8 cellular contexts compared by ENCODE assay signal in genomic region chr14:103103461-103104388, GRCh38. TPM values are rescaled to one million over a fixed set of nuclear protein-coding genes. Genes with fewer than 3 reads are reported as not detected.
A peak's percentile ranks its signal among the peaks of the same experiment; 100 is the strongest.
DNase-seq lines count a peak whose midpoint lies in the region; ATAC-seq, FAIRE-seq and TF ChIP-seq lines count a peak whose summit lies in the region.

No MANE protein-coding gene starts in this region.

- H3K27ac Mint-ChIP-seq in endothelial cell (ENCODE audit: unreplicated experiment): no peak overlapping the region

- no peaks in the 10 kb centered on the region for H3K9me3 Mint-ChIP-seq in endothelial cell (ENCODE audit: unreplicated experiment)

- peak; percentile 58 for ATAC-seq in HepG2

- peak overlapping the region; percentile 76 for H3K27ac ChIP-seq in HepG2 (ENCODE audit: extremely low read length, insufficient read depth, low read length)

- no peak overlapping the region for H2AFZ ChIP-seq in HepG2 (ENCODE audit: low read length)

- peak in 1 of 2 experiments; percentile 50; a peak in 1 of 4 replicates for TF ChIP-seq POLR2A in HepG2 (IDR thresholded peaks at IDR 0.05; ENCODE audit: insufficient read depth in 1 of 2, low read depth in 2 of 2, low read length in 2 of 2)

- H3K4me3 Mint-ChIP-seq in endothelial cell (ENCODE audit: unreplicated experiment): no peak overlapping the region

- peaks cover 87% of the 10 kb centered on the region for H3K4me1 ChIP-seq in HepG2 (ENCODE audit: insufficient read depth, low read length)

- H3K9ac ChIP-seq in HepG2 (ENCODE audit: insufficient read depth, low read depth, low read length): peak overlapping the region; percentile 49

- peaks cover 16% of the 10 kb centered on the region for H3K27me3 Mint-ChIP-seq in endothelial cell (ENCODE audit: unreplicated experiment)

- peak; percentile 4 for FAIRE-seq in HepG2 (lab: Jason Lieb, UNC)

- peak; percentile 36; the same call in 1 of the 2 replicates for TF ChIP-seq RAD21 in HepG2 (CRISPR knock-in tag; IDR thresholded peaks at IDR 0.05)

- peak overlapping the region; percentile 84 for H3K4me2 ChIP-seq in HepG2 (ENCODE audit: low read depth, low read length)

- intact Hi-C loops in HepG2 (cut with micrococcal nuclease; ENCODE audit: unreplicated experiment): loop anchor here (5.0 kb wide), 1 partner anchor 84 kb away; no protein-coding TSS in a partner anchor

- CTCF ChIA-PET in HepG2 (lab: Yijun Ruan, JAX; ENCODE audit: low intra/inter-chr PET ratio, low total read pairs): interaction anchor here (0.9 kb wide), 1 partner anchor 189 kb away, joined by 3 read pairs; no protein-coding TSS in a partner anchor

- no peaks in the 10 kb centered on the region for H3K9me3 ChIP-seq in HepG2 (ENCODE audit: low read length)

- in situ Hi-C loops in HepG2 (cut with HindIII; ENCODE audit: extremely low pct_ligation_motif_present, low pct_unique_long_range_greater_than_20kb): no loop called here

- no peaks in the 10 kb centered on the region for H3K36me3 Mint-ChIP-seq in endothelial cell (ENCODE audit: low read depth, unreplicated experiment)

- whole genome bisulfite sequencing in HepG2 (ENCODE audit: low lambda C conversion rate): 2% methylated on average over 8 of the region's 68 CpGs

- POLR2A ChIA-PET in HepG2 (lab: Yijun Ruan, JAX): interaction anchor here (0.9 to 4.1 kb wide), 12 partner anchors 9 to 230 kb away, joined by 3 to 39 read pairs (median 5); partner anchors contain the start of genes EIF5 and EXOC3L4

- peak overlapping the region; percentile 43 to 71 (median 61) for H3K4me3 ChIP-seq in HepG2 (replicated peaks in 1 of 3; ENCODE audit: insufficient read depth in 1 of 3, low read depth in 2 of 3, low read length in 3 of 3)

- H3K36me3 ChIP-seq in HepG2 (replicated peaks in 1 of 2; ENCODE audit: control insufficient read depth in 1 of 2, insufficient read depth in 2 of 2, low read length in 2 of 2): peaks cover 5 to 6% of the 10 kb centered on the region in 2 experiments; a peak in 2 of 5 replicates

- BruUV-seq in HepG2 (replicated peaks; lab: Mats Ljungman, UMichigan): no TSS peak

- TF ChIP-seq EP300 in HepG2 (IDR thresholded peaks at IDR 0.05; ENCODE audit: low read depth in 2 of 2, low read length in 2 of 2): 0 out of 4 replicates have a peak, but pooled peaks of 1 of the 2 experiments have one; percentile 17
- TF ChIP-seq EP300 in HepG2 (CRISPR knock-in tag; IDR thresholded peaks at IDR 0.05; ENCODE audit: borderline replicate concordance): no peak

- H4K20me1 ChIP-seq in HepG2 (ENCODE audit: insufficient read depth, low read length): peaks cover 17% of the 10 kb centered on the region

- peak; percentile 69 for DNase-seq in EL
- DNase-seq in NCI-H187 treated with DMSO at 0.1 percent for 48 hours (lab: John Stamatoyannopoulos, UW): peak; percentile 27
- DNase-seq in astrocyte of the hippocampus (ENCODE audit: low read depth, low spot score): peak; percentile 59
- DNase-seq in HepG2 (ENCODE audit: low spot score): peak; percentile 87
- no peak for DNase-seq in activated effector memory CD4-positive, alpha-beta T cell treated with Interleukin-2 at 50 U/mL for 16 hours
- no peak for DNase-seq in endothelial cell (ENCODE audit: low spot score)
- DNase-seq in germinal center (ENCODE audit: low spot score): no peak
- no peak for DNase-seq in GM20000 (ENCODE audit: low spot score)

- peaks cover 12% of the 10 kb centered on the region for H3K79me2 ChIP-seq in HepG2 (ENCODE audit: insufficient read depth, low read length)

- TF ChIP-seq CTCF in HepG2 (CRISPR knock-in tag; IDR thresholded peaks at IDR 0.05) (peak; percentile 35), endothelial cell (IDR thresholded peaks at IDR 0.05; ENCODE audit: unreplicated experiment) (no peak), GM20000 (IDR thresholded peaks at IDR 0.05; ENCODE audit: extremely low read depth, missing control alignments) (no peak)

- no peaks in the 10 kb centered on the region for H3K27me3 ChIP-seq in HepG2 (ENCODE audit: control insufficient read depth in 1 of 2, insufficient read depth in 2 of 2, low read length in 2 of 2)

- peaks cover 7% of the 10 kb centered on the region for H3K4me1 Mint-ChIP-seq in endothelial cell (ENCODE audit: unreplicated experiment)

RNA-seq across cellular contexts. Expression of gene EXOC3L4, which starts 9.2 kb away (rescaled TPM):
- total RNA-seq in HepG2 (2016; rRNA removed; fragmentation: Illumina TruSeq; extraction: Trizol): 11.3 and 27.0 TPM in 2 replicates
- 6.3 and 6.7 TPM in 2 replicates for total RNA-seq in HepG2 (2016; cell fraction: cytosol; rRNA removed; fragmentation: Illumina TruSeq; extraction: Trizol; ENCODE audit: low read depth)
- total RNA-seq in HepG2 (2016; cell fraction: insoluble cytoplasmic fraction; rRNA removed; fragmentation: Illumina TruSeq; extraction: Trizol): 9.0 and 28.6 TPM in 2 replicates
- total RNA-seq in HepG2 (2016; cell fraction: membrane; rRNA removed; fragmentation: Illumina TruSeq; extraction: Trizol): 11.1 and 11.5 TPM in 2 replicates
- 32.0 and 33.7 TPM in 2 replicates for total RNA-seq in HepG2 (2016; cell fraction: nucleus; rRNA removed; fragmentation: Illumina TruSeq; extraction: Trizol)
- 11.8 and 21.2 TPM in 2 replicates for polyA plus RNA-seq in HepG2 (2011; rRNA removed)
- 10.4 and 15.5 TPM in 2 replicates for polyA plus RNA-seq in HepG2 (2011; cell fraction: cytosol; rRNA removed)
- 157 and 161 TPM in 2 replicates for polyA plus RNA-seq in HepG2 (2011; cell fraction: nucleus; rRNA removed)
- 12.5 and 20.1 TPM in 2 replicates for polyA plus RNA-seq in HepG2 (2012)
- polyA plus RNA-seq in HepG2 (2016; cell fraction: cytosol; fragmentation: Illumina TruSeq; extraction: Trizol; ENCODE audit: low read depth): 4.1 and 4.2 TPM in 2 replicates
- 7.6 and 10.6 TPM in 2 replicates for polyA plus RNA-seq in HepG2 (2016; cell fraction: insoluble cytoplasmic fraction; fragmentation: Illumina TruSeq; extraction: Trizol; ENCODE audit: low read depth)
- polyA plus RNA-seq in HepG2 (2016; cell fraction: membrane; fragmentation: Illumina TruSeq; extraction: Trizol; ENCODE audit: low read depth): 6.1 and 7.1 TPM in 2 replicates
- polyA plus RNA-seq in HepG2 (2016; cell fraction: nucleus; fragmentation: Illumina TruSeq; extraction: Trizol; ENCODE audit: insufficient read depth, low read depth): 105 and 107 TPM in 2 replicates
- 0.28 and 10.1 TPM in 2 replicates for polyA minus RNA-seq in HepG2 (2011; rRNA and poly(A)+ RNA removed; ENCODE audit: low replicate concordance)
- 3.4 and 5.3 TPM in 2 replicates for polyA minus RNA-seq in HepG2 (2011; cell fraction: cytosol; rRNA and poly(A)+ RNA removed)
- 24.7 and 29.2 TPM in 2 replicates for polyA minus RNA-seq in HepG2 (2011; cell fraction: nucleus; rRNA and poly(A)+ RNA removed)
- not detected for total RNA-seq in endothelial cell (ENCODE audit: unreplicated experiment)

RNA-seq across cellular contexts. Expression of gene TNFAIP2, which starts 19.5 kb away (rescaled TPM):
- 0.45 and 0.46 TPM in 2 replicates for total RNA-seq in HepG2 (2016; rRNA removed; fragmentation: Illumina TruSeq; extraction: Trizol)
- total RNA-seq in HepG2 (2016; cell fraction: cytosol; rRNA removed; fragmentation: Illumina TruSeq; extraction: Trizol; ENCODE audit: low read depth): not detected in 2 replicates
- 0.45 and 0.67 TPM in 2 replicates for total RNA-seq in HepG2 (2016; cell fraction: insoluble cytoplasmic fraction; rRNA removed; fragmentation: Illumina TruSeq; extraction: Trizol)
- 0.31 and 0.40 TPM in 2 replicates for total RNA-seq in HepG2 (2016; cell fraction: membrane; rRNA removed; fragmentation: Illumina TruSeq; extraction: Trizol)
- total RNA-seq in HepG2 (2016; cell fraction: nucleus; rRNA removed; fragmentation: Illumina TruSeq; extraction: Trizol): 0.34 and 0.94 TPM in 2 replicates
- polyA plus RNA-seq in HepG2 (2011; rRNA removed): 0.91 and 1.5 TPM in 2 replicates
- 0.28 and 0.81 TPM in 2 replicates for polyA plus RNA-seq in HepG2 (2011; cell fraction: cytosol; rRNA removed)
- polyA plus RNA-seq in HepG2 (2011; cell fraction: nucleus; rRNA removed): 7.5 and 18.0 TPM in 2 replicates
- 0.36 and 0.61 TPM in 2 replicates for polyA plus RNA-seq in HepG2 (2012)
- not detected in 2 replicates for polyA plus RNA-seq in HepG2 (2016; cell fraction: cytosol; fragmentation: Illumina TruSeq; extraction: Trizol; ENCODE audit: low read depth)
- polyA plus RNA-seq in HepG2 (2016; cell fraction: insoluble cytoplasmic fraction; fragmentation: Illumina TruSeq; extraction: Trizol; ENCODE audit: low read depth): 0.16 and 0.42 TPM in 2 replicates
- 0.18 and 0.23 TPM in 2 replicates for polyA plus RNA-seq in HepG2 (2016; cell fraction: membrane; fragmentation: Illumina TruSeq; extraction: Trizol; ENCODE audit: low read depth)
- 0.83 and 1.8 TPM in 2 replicates for polyA plus RNA-seq in HepG2 (2016; cell fraction: nucleus; fragmentation: Illumina TruSeq; extraction: Trizol; ENCODE audit: insufficient read depth, low read depth)
- 2.4 and 123 TPM in 2 replicates for polyA minus RNA-seq in HepG2 (2011; rRNA and poly(A)+ RNA removed; ENCODE audit: low replicate concordance)
- polyA minus RNA-seq in HepG2 (2011; cell fraction: cytosol; rRNA and poly(A)+ RNA removed): 0.79 and 1.2 TPM in 2 replicates
- 1.5 and 2.1 TPM in 2 replicates for polyA minus RNA-seq in HepG2 (2011; cell fraction: nucleus; rRNA and poly(A)+ RNA removed)
- total RNA-seq in endothelial cell (ENCODE audit: unreplicated experiment): 163 TPM

RNA-seq across cellular contexts. Expression of gene LBHD2, which starts 19.7 kb away (rescaled TPM):
- total RNA-seq in HepG2 (2016; rRNA removed; fragmentation: Illumina TruSeq; extraction: Trizol) (0.72 and 1.00 TPM in 2 replicates), endothelial cell (ENCODE audit: unreplicated experiment) (not detected)
- total RNA-seq in HepG2 (2016; cell fraction: cytosol; rRNA removed; fragmentation: Illumina TruSeq; extraction: Trizol; ENCODE audit: low read depth): 2.3 and 2.8 TPM in 2 replicates
- 0.37 and 0.39 TPM in 2 replicates for total RNA-seq in HepG2 (2016; cell fraction: insoluble cytoplasmic fraction; rRNA removed; fragmentation: Illumina TruSeq; extraction: Trizol)
- 1.1 and 4.0 TPM in 2 replicates for total RNA-seq in HepG2 (2016; cell fraction: membrane; rRNA removed; fragmentation: Illumina TruSeq; extraction: Trizol)
- not detected in 2 replicates for total RNA-seq in HepG2 (2016; cell fraction: nucleus; rRNA removed; fragmentation: Illumina TruSeq; extraction: Trizol)
- 0.67 and 0.95 TPM in 2 replicates for polyA plus RNA-seq in HepG2 (2011; rRNA removed)
- polyA plus RNA-seq in HepG2 (2011; cell fraction: cytosol; rRNA removed): 0.85 and 2.1 TPM in 2 replicates
- polyA plus RNA-seq in HepG2 (2011; cell fraction: nucleus; rRNA removed): 0.64 and 1.0 TPM in 2 replicates
- polyA plus RNA-seq in HepG2 (2012): 0.40 and 0.72 TPM in 2 replicates
- polyA plus RNA-seq in HepG2 (2016; cell fraction: cytosol; fragmentation: Illumina TruSeq; extraction: Trizol; ENCODE audit: low read depth): 2.9 and 3.8 TPM in 2 replicates
- 0.36 and 0.88 TPM in 2 replicates for polyA plus RNA-seq in HepG2 (2016; cell fraction: insoluble cytoplasmic fraction; fragmentation: Illumina TruSeq; extraction: Trizol; ENCODE audit: low read depth)
- 0.86 and 1.1 TPM in 2 replicates for polyA plus RNA-seq in HepG2 (2016; cell fraction: membrane; fragmentation: Illumina TruSeq; extraction: Trizol; ENCODE audit: low read depth)
- polyA plus RNA-seq in HepG2 (2016; cell fraction: nucleus; fragmentation: Illumina TruSeq; extraction: Trizol; ENCODE audit: insufficient read depth, low read depth): 0.73 and 0.75 TPM in 2 replicates
- polyA minus RNA-seq in HepG2 (2011; rRNA and poly(A)+ RNA removed; ENCODE audit: low replicate concordance): 0.30 TPM in 1 of 2 replicates, not detected in the other
- not detected in 2 replicates for polyA minus RNA-seq in HepG2 (2011; cell fraction: cytosol; rRNA and poly(A)+ RNA removed)
- polyA minus RNA-seq in HepG2 (2011; cell fraction: nucleus; rRNA and poly(A)+ RNA removed): not detected in 2 replicates

RNA-seq across cellular contexts. Expression of gene CDC42BPB, which starts 46.4 kb away (rescaled TPM):
- total RNA-seq in HepG2 (2016; rRNA removed; fragmentation: Illumina TruSeq; extraction: Trizol) (19.7 and 20.2 TPM in 2 replicates), endothelial cell (ENCODE audit: unreplicated experiment) (187 TPM)
- total RNA-seq in HepG2 (2016; cell fraction: cytosol; rRNA removed; fragmentation: Illumina TruSeq; extraction: Trizol; ENCODE audit: low read depth): 5.5 and 5.6 TPM in 2 replicates
- total RNA-seq in HepG2 (2016; cell fraction: insoluble cytoplasmic fraction; rRNA removed; fragmentation: Illumina TruSeq; extraction: Trizol): 15.3 and 20.6 TPM in 2 replicates
- total RNA-seq in HepG2 (2016; cell fraction: membrane; rRNA removed; fragmentation: Illumina TruSeq; extraction: Trizol): 7.4 and 7.9 TPM in 2 replicates
- total RNA-seq in HepG2 (2016; cell fraction: nucleus; rRNA removed; fragmentation: Illumina TruSeq; extraction: Trizol): 21.4 and 24.6 TPM in 2 replicates
- 32.3 and 33.3 TPM in 2 replicates for polyA plus RNA-seq in HepG2 (2011; rRNA removed)
- polyA plus RNA-seq in HepG2 (2011; cell fraction: cytosol; rRNA removed): 14.7 and 18.8 TPM in 2 replicates
- polyA plus RNA-seq in HepG2 (2011; cell fraction: nucleus; rRNA removed): 82.2 and 87.0 TPM in 2 replicates
- 23.1 and 30.9 TPM in 2 replicates for polyA plus RNA-seq in HepG2 (2012)
- polyA plus RNA-seq in HepG2 (2016; cell fraction: cytosol; fragmentation: Illumina TruSeq; extraction: Trizol; ENCODE audit: low read depth): 0.78 and 1.0 TPM in 2 replicates
- 10.5 and 14.1 TPM in 2 replicates for polyA plus RNA-seq in HepG2 (2016; cell fraction: insoluble cytoplasmic fraction; fragmentation: Illumina TruSeq; extraction: Trizol; ENCODE audit: low read depth)
- 3.0 and 3.4 TPM in 2 replicates for polyA plus RNA-seq in HepG2 (2016; cell fraction: membrane; fragmentation: Illumina TruSeq; extraction: Trizol; ENCODE audit: low read depth)
- 45.7 and 47.5 TPM in 2 replicates for polyA plus RNA-seq in HepG2 (2016; cell fraction: nucleus; fragmentation: Illumina TruSeq; extraction: Trizol; ENCODE audit: insufficient read depth, low read depth)
- polyA minus RNA-seq in HepG2 (2011; rRNA and poly(A)+ RNA removed; ENCODE audit: low replicate concordance): 93.6 and 143 TPM in 2 replicates
- polyA minus RNA-seq in HepG2 (2011; cell fraction: cytosol; rRNA and poly(A)+ RNA removed): 23.7 and 25.9 TPM in 2 replicates
- 38.8 and 39.3 TPM in 2 replicates for polyA minus RNA-seq in HepG2 (2011; cell fraction: nucleus; rRNA and poly(A)+ RNA removed)

Comparison
In these comparisons a context has a peak if more than half of its experiments do, and no peak if none do; other contexts are left out.
1. DNase-seq: peak in EL (single experiment), NCI-H187 treated with DMSO at 0.1 percent for 48 hours (single experiment), astrocyte of the hippocampus (single experiment) and HepG2 (single experiment); none in activated effector memory CD4-positive, alpha-beta T cell treated with Interleukin-2 at 50 U/mL for 16 hours (single experiment), endothelial cell (single experiment), germinal center (single experiment) and GM20000 (single experiment).
2. RNA of gene TNFAIP2, which starts 19.5 kb away (total RNA-seq): 163 TPM in endothelial cell (single experiment); 0.31 to 0.94 TPM in HepG2; every median in the first group is over 10 times any median in the second.